In the genomic region with DNA sequence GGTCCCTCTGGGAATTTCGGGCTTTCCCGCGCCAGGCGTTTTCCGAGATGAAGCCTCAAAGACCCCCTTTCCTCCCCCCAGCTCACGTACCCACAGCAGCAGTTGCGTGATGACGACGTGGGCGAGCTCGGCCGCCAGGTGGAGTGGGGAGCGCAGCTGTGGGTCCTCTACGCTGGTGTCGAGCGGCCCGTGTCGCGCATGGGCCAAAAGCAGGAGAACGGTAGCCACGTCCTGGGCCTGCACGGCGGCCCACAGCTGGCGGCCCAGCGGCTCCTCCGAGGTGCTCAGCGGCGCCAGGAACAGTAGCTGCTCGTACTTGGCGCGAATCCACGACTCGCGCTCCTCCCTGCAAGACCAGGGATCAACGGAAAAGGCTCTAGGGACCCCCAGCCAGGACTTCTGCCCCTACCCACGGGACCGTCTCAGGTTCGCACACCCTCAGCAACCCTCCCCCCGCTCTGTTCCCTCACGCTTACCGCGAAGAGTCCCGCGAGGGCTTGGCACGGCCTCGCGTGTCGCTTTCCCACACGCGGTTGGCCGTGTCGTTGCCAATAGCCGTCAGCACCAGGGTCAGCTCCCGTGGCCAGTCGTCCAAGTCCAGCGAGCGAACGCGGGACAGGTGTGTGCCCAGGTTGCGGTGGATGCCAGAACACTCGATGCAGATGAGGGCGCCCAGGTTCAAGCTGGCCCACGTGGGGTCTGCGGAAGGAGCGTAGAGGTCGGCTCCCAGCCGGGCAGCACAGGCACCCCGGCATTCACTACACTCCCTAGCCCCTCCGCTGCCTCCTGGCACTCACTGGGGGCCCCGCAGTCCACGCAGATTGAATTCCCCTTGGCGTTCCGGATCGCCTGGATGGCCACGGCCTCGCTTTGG, we compare ENCODE assay signal across 8 cellular contexts. TPM values are rescaled to one million over a fixed set of nuclear protein-coding genes. Genes with fewer than 3 reads are reported as not detected.
DNase-seq lines count a peak whose midpoint lies in the region; ATAC-seq and TF ChIP-seq lines count a peak whose summit lies in the region.

No MANE protein-coding gene starts in this region.

- H3K4me3 ChIP-seq in ascending aorta (peak overlapping the region; percentile 76 to 77), iPS-18a (ENCODE audit: low read length) (peak overlapping the region; percentile 75), skeletal muscle satellite cell (ENCODE audit: low read length) (peak overlapping the region; percentile 86)

- H3K27me3 ChIP-seq in ascending aorta (peaks cover 3% of the 10 kb centered on the region), iPS-18a (ENCODE audit: control insufficient read depth, insufficient read depth, low read length) (peaks cover 91% of the 10 kb centered on the region), skeletal muscle satellite cell (ENCODE audit: control insufficient read depth, insufficient read depth, low read length) (peaks cover 7% of the 10 kb centered on the region)

- intact Hi-C loops in ascending aorta (cut with DNase I), result loop anchor here (2.0 to 5.0 kb wide), 2 partner anchors 18 to 40 kb away; a partner anchor contains a TSS

- peaks cover 0 to 12% of the 10 kb centered on the region in 2 donors for H3K4me1 ChIP-seq in ascending aorta
- H3K4me1 ChIP-seq in iPS-18a (ENCODE audit: control insufficient read depth, low read depth, low read length), result no peaks in the 10 kb centered on the region
- H3K4me1 ChIP-seq in skeletal muscle satellite cell (ENCODE audit: control insufficient read depth, insufficient read depth, low read length), result peaks cover 9% of the 10 kb centered on the region

- H3K9ac ChIP-seq in iPS-18a (ENCODE audit: low read length) (no peak overlapping the region), skeletal muscle satellite cell (ENCODE audit: low read depth, low read length) (peak overlapping the region; percentile 82)

- H3K36me3 ChIP-seq in ascending aorta, result no peaks in the 10 kb centered on the region
- H3K36me3 ChIP-seq in iPS-18a (ENCODE audit: control insufficient read depth, low read depth, low read length), result no peaks in the 10 kb centered on the region
- no peaks in the 10 kb centered on the region for H3K36me3 ChIP-seq in skeletal muscle satellite cell (ENCODE audit: insufficient read depth, low read length)

- in situ Hi-C loops in GM13976 (cut with MboI; ENCODE audit: low sequenced_read_pairs, unreplicated experiment), result no loop called here

- no peak for ATAC-seq in GM21360 (IDR thresholded peaks at IDR 0.05; ENCODE audit: unreplicated experiment)
- ATAC-seq in GM19452 (IDR thresholded peaks at IDR 0.05; ENCODE audit: unreplicated experiment), result no peak

- DNase-seq in GM13976 (ENCODE audit: low spot score) (peak; percentile 32), ascending aorta (ENCODE audit: low spot score in 2 of 2) (no peak), NAMALWA (ENCODE audit: low spot score) (no peak)
- DNase-seq in effector CD4-positive, alpha-beta T cell, result no peak

- H3K9me3 ChIP-seq in ascending aorta, result no peaks in the 10 kb centered on the region
- no peaks in the 10 kb centered on the region for H3K9me3 ChIP-seq in iPS-18a (ENCODE audit: control insufficient read depth, low read depth, low read length)
- H3K9me3 ChIP-seq in skeletal muscle satellite cell (replicated peaks; ENCODE audit: low read length), result no peaks in the 10 kb centered on the region

- TF ChIP-seq CTCF in GM13976 (IDR thresholded peaks at IDR 0.05; ENCODE audit: borderline replicate concordance, control extremely low read depth, extremely low read depth, insufficient read depth, missing control alignments), result no peak
- peak in 2 of 3 experiments; percentile 28 to 38 for TF ChIP-seq CTCF in ascending aorta (IDR thresholded peaks at IDR 0.05)

- peak overlapping the region; percentile 87 for H3K4me2 ChIP-seq in skeletal muscle satellite cell (ENCODE audit: low read length)

- no peak overlapping the region for H3K27ac ChIP-seq in ascending aorta
- no peak overlapping the region for H3K27ac ChIP-seq in iPS-18a (ENCODE audit: low read length)

RNA-seq across cellular contexts. Expression of a gene that starts 11.4 kb away (rescaled TPM):
- 11.5 TPM for total RNA-seq in ascending aorta
- 0.22 and 0.25 TPM in 2 replicates for total RNA-seq in skeletal muscle satellite cell (2012; rRNA removed)

RNA-seq across cellular contexts. Expression of a gene that starts 17.7 kb away (rescaled TPM):
- 42.3 TPM for total RNA-seq in ascending aorta
- 31.4 and 38.4 TPM in 2 replicates for total RNA-seq in skeletal muscle satellite cell (2012; rRNA removed)

RNA-seq across cellular contexts. Expression of a gene that starts 25.0 kb away (rescaled TPM):
- total RNA-seq in ascending aorta, result 82.6 TPM
- 157 and 178 TPM in 2 replicates for total RNA-seq in skeletal muscle satellite cell (2012; rRNA removed)

RNA-seq across cellular contexts. Expression of a gene that starts 27.8 kb away (rescaled TPM):
- 8.4 TPM for total RNA-seq in ascending aorta
- 0.51 and 2.0 TPM in 2 replicates for total RNA-seq in skeletal muscle satellite cell (2012; rRNA removed)

RNA-seq across cellular contexts. Expression of a gene that starts 33.2 kb away (rescaled TPM):
- 233 TPM for total RNA-seq in ascending aorta
- total RNA-seq in skeletal muscle satellite cell (2012; rRNA removed), result 117 and 142 TPM in 2 replicates
